Comparison of ENCODE assay signal across 27 cellular contexts in genomic region chr6:161832622-161833021, GRCh38.
"Had no signal": no experiment of that assay in that cellular context is flagged by ENCODE, and none has a peak within 500 bp of the region (broad histone marks: within the 10 kb centered on the region; RNA-seq: fewer than 3 reads in every experiment).

No MANE protein-coding gene starts in this region.

- H3K27ac ChIP-seq: left lung, lower lobe of right lung, neutrophil, parathyroid adenoma, sigmoid colon, spleen, testis, tibial artery, uterus had no signal

- H2AFZ ChIP-seq: parathyroid adenoma had no signal

- H3K4me1 Mint-ChIP-seq: immature natural killer cell; stimulated activated memory B cell treated with anti-CD40 and anti-IgM and Interleukin-4, amounts not matched to agents 10 μg/mL and 1 μg/mL and 100 μg/mL, for 72 hours had no signal

- H3K4me1 ChIP-seq: left lung, lower lobe of right lung, spleen, tibial artery, uterus had no signal

- H3K9ac ChIP-seq: parathyroid adenoma had no signal

- ATAC-seq: left colon; left lung; naive thymus-derived CD8-positive, alpha-beta T cell; right cardiac atrium; stimulated activated memory B cell treated with anti-CD40 and anti-IgM and Interleukin-4, amounts not matched to agents 10 μg/mL and 1 μg/mL and 100 μg/mL, for 72 hours; stimulated activated naive CD8-positive, alpha-beta T cell treated with anti-CD3 and anti-CD28 coated beads, Interleukin-15, amount 100 ng/mL, for 72 hours had no signal

- H3K4me3 Mint-ChIP-seq: immature natural killer cell; naive thymus-derived CD8-positive, alpha-beta T cell; nephron; neural crest cell; stimulated activated memory B cell treated with anti-CD40 and anti-IgM and Interleukin-4, amounts not matched to agents 10 μg/mL and 1 μg/mL and 100 μg/mL, for 72 hours; stimulated activated naive CD8-positive, alpha-beta T cell treated with anti-CD3 and anti-CD28 coated beads, Interleukin-15, amount 100 ng/mL, for 72 hours had no signal

- DNase-seq: hypothalamus; immature natural killer cell; kidney; left colon; left lung; lower lobe of right lung; mammary epithelial cell; mesenchymal stem cell; naive thymus-derived CD8-positive, alpha-beta T cell; occipital lobe; right cardiac atrium; sigmoid colon; small intestine; spleen; stimulated activated CD4-positive, alpha-beta T cell treated with anti-CD3 and anti-CD28 coated beads, Interleukin-4, amount 100 ng/mL, for 4 hours; stimulated activated CD8-positive, alpha-beta memory T cell treated with anti-CD3 and anti-CD28 coated beads, Interleukin-4, amount 100 ng/mL, for 48 hours; stimulated activated naive CD4-positive, alpha-beta T cell treated with Interleukin-2 at 50 U/mL for 16 hours; stimulated activated naive CD8-positive, alpha-beta T cell treated with anti-CD3 and anti-CD28 coated beads, Interleukin-15, amount 100 ng/mL, for 72 hours; testis; tibial artery; uterus had no signal

- H3K9me3 Mint-ChIP-seq: immature natural killer cell; naive thymus-derived CD8-positive, alpha-beta T cell; nephron; neural crest cell; stimulated activated memory B cell treated with anti-CD40 and anti-IgM and Interleukin-4, amounts not matched to agents 10 μg/mL and 1 μg/mL and 100 μg/mL, for 72 hours; stimulated activated naive CD8-positive, alpha-beta T cell treated with anti-CD3 and anti-CD28 coated beads, Interleukin-15, amount 100 ng/mL, for 72 hours had no signal

- FAIRE-seq: islet of Langerhans, kidney, small intestine had no signal

- H3K27me3 ChIP-seq: left lung, neutrophil, sigmoid colon, spleen, testis, tibial artery, uterus had no signal

- H3K9me3 ChIP-seq: left lung, lower lobe of right lung, neutrophil, sigmoid colon, spleen, testis, tibial artery, uterus had no signal

- H3K27me3 Mint-ChIP-seq: naive thymus-derived CD8-positive, alpha-beta T cell; stimulated activated memory B cell treated with anti-CD40 and anti-IgM and Interleukin-4, amounts not matched to agents 10 μg/mL and 1 μg/mL and 100 μg/mL, for 72 hours; stimulated activated naive CD8-positive, alpha-beta T cell treated with anti-CD3 and anti-CD28 coated beads, Interleukin-15, amount 100 ng/mL, for 72 hours had no signal

- H3K4me3 ChIP-seq: left lung, lower lobe of right lung, sigmoid colon, spleen, testis, tibial artery, uterus had no signal

- H3K79me2 ChIP-seq: parathyroid adenoma had no signal

- H3K27ac Mint-ChIP-seq: immature natural killer cell; naive thymus-derived CD8-positive, alpha-beta T cell; nephron; stimulated activated memory B cell treated with anti-CD40 and anti-IgM and Interleukin-4, amounts not matched to agents 10 μg/mL and 1 μg/mL and 100 μg/mL, for 72 hours had no signal

- H3K36me3 ChIP-seq: left lung, lower lobe of right lung, neutrophil, sigmoid colon, spleen, tibial artery, uterus had no signal

- H3K36me3 Mint-ChIP-seq: immature natural killer cell; stimulated activated memory B cell treated with anti-CD40 and anti-IgM and Interleukin-4, amounts not matched to agents 10 μg/mL and 1 μg/mL and 100 μg/mL, for 72 hours had no signal
